ENCODE assay signal across 15 cellular contexts in the genomic region with DNA sequence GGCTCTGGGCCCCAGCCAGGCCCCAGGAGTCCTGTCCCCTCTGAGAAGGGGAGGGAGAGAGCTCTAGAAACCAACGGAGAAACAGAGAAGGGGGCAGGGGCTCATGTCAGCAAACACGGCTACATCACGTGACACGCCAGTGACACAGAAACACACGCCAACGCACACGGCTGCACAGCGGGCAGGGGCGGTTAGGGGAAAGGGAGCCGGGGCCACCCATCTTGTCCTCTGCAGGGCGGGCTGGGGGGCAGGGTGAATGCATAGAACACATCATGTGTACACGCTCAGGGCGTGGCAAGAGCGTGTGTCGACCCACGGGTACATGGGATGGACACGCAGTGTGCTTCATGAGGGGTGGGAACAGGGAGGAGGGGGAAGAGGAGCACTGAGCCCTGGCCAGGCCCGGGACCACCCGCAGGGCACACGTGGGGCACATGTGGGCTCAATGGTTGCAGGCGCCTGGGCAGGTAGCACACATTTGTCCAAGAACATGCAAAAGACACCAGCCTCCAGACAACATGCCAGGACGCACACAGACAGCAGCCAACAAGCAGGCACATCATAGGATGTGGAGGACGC.
"Had no signal": no experiment of that assay in that cellular context is flagged by ENCODE, and none has a peak within 500 bp of the region (broad histone marks: within the 10 kb centered on the region; RNA-seq: fewer than 3 reads in every experiment).

No MANE protein-coding gene starts in this region.

- ATAC-seq: esophagus mucosa; gastrocnemius medialis; naive thymus-derived CD8-positive, alpha-beta T cell; stimulated activated naive CD8-positive, alpha-beta T cell treated with anti-CD3 and anti-CD28 coated beads, Interleukin-15, Interleukin-2, amounts not matched to agents 100 U/mL and 50 U/mL, for 24 hours had no signal

- H3K4me3 ChIP-seq: gastrocnemius medialis, heart right ventricle, suprapubic skin, thyroid gland, uterus had no signal

- H3K36me3 ChIP-seq: thyroid gland, uterus had no signal

- H3K27ac ChIP-seq: suprapubic skin, thyroid gland, uterus had no signal

- H3K27me3 ChIP-seq: gastrocnemius medialis, heart right ventricle, suprapubic skin, thyroid gland, uterus had no signal

- DNase-seq: cortex of kidney; effector memory CD4-positive, alpha-beta T cell; gastrocnemius medialis; heart right ventricle; hypothalamus; kidney glomerular epithelial cell; mammary epithelial cell; naive thymus-derived CD8-positive, alpha-beta T cell; small intestine; stimulated activated CD4-positive, alpha-beta T cell treated with anti-CD3 and anti-CD28 coated beads, Interleukin-12 subunit alpha, Interleukin-12 subunit beta, amount 100 ng/mL, for 4 hours; stimulated activated naive CD8-positive, alpha-beta T cell treated with anti-CD3 and anti-CD28 coated beads, Interleukin-15, Interleukin-2, amounts not matched to agents 100 U/mL and 50 U/mL, for 24 hours; thyroid gland; uterus had no signal

- H3K9me3 ChIP-seq: gastrocnemius medialis, heart right ventricle, suprapubic skin, thyroid gland, uterus had no signal
